In the genomic region with DNA sequence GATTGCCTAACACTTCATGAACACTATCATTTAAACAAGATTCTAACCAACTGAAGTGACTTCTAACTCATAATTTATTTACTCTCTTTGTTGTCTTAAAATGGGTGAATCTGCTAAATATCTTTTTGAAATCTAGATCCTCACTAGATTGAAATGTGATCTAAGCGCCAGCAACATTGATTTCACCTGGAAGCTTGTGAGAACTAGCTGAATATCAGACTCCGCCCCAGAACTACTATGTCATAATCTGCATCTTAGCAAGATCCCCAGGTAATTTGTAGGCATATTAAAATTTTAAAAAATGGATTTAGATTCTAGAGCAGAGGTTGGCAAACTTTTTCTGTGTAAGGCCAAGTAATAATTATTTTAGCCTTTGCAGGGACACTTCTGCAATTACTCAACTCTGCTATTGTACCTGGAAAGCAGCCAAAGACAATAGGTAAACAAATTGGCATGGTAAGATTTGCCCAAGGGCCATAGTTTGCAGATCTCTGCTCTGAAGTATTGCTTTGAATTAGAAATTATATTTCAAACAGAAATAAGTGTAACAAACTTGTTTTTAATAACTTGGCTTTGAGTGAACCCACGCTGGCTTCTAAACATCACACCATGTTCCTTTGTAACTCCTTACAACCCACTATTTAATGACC, we compare ENCODE assay signal across 22 cellular contexts.
DNase-seq lines count a peak whose midpoint lies in the region; ATAC-seq and TF ChIP-seq lines count a peak whose summit lies in the region.
"Had no signal": no experiment of that assay in that cellular context is flagged by ENCODE, and none has a peak within 500 bp of the region (broad histone marks: within the 10 kb centered on the region; RNA-seq: fewer than 3 reads in every experiment).

No MANE protein-coding gene starts in this region.

- H3K27me3 ChIP-seq in left lung (no peaks in the 10 kb centered on the region), suprapubic skin (no peaks in the 10 kb centered on the region)
- H3K27me3 ChIP-seq: cardiac muscle cell, heart right ventricle, uterus had no signal

- intact Hi-C loops in left lung (cut with DNase I), result loop anchor here in 1 of 2 donors (10.0 kb wide), 1 partner anchor 241 kb away; no protein-coding TSS in a partner anchor

- no peak for TF ChIP-seq CTCF in HEK293 (tag by site-specific recombination; IDR thresholded peaks at IDR 0.05)
- TF ChIP-seq CTCF in left lung (IDR thresholded peaks at IDR 0.05), result no peak
- TF ChIP-seq CTCF in suprapubic skin (IDR thresholded peaks at IDR 0.05), result no peak

- in situ Hi-C loops in Caki2 (cut with HindIII; ENCODE audit: low pct_unique_long_range_greater_than_20kb, low sequenced_read_pairs), result no loop called here

- 56% methylated on average over 3 of the region's 3 CpGs for WGBS in suprapubic skin

- H3K4me1 ChIP-seq in HEK293 (ENCODE audit: control insufficient read depth, insufficient read depth, low read length) (peaks cover 16% of the 10 kb centered on the region), left lung (peaks cover 11 to 24% of the 10 kb centered on the region in 2 donors), suprapubic skin (peaks cover 18% of the 10 kb centered on the region)
- H3K4me1 ChIP-seq: uterus had no signal

- CTCF ChIA-PET in HEK293 (lab: Yijun Ruan, JAX), result interaction anchor here (0.6 kb wide), 1 partner anchor 559 kb away, joined by 3 read pairs; no protein-coding TSS in a partner anchor

- no peaks in the 10 kb centered on the region for H3K36me3 ChIP-seq in HEK293 (ENCODE audit: control insufficient read depth in 2 of 2, insufficient read depth in 1 of 2, low read length in 2 of 2)
- H3K36me3 ChIP-seq in left lung, result no peaks in the 10 kb centered on the region
- no peaks in the 10 kb centered on the region for H3K36me3 ChIP-seq in suprapubic skin
- H3K36me3 ChIP-seq: cardiac muscle cell, heart right ventricle, uterus had no signal

- TF ChIP-seq POLR2A in suprapubic skin (IDR thresholded peaks at IDR 0.05), result no peak

- POLR2A ChIA-PET in HEK293 (lab: Yijun Ruan, JAX), result no interaction called here

- no peak overlapping the region for H3K27ac ChIP-seq in HEK293 (ENCODE audit: extremely low read depth, low read depth, low read length)
- no peak overlapping the region for H3K27ac ChIP-seq in left lung
- no peak overlapping the region for H3K27ac ChIP-seq in suprapubic skin
- H3K27ac ChIP-seq: cardiac muscle cell, heart right ventricle, uterus had no signal

- TF ChIP-seq EP300 in suprapubic skin (IDR thresholded peaks at IDR 0.05), result no peak

- H3K9me3 ChIP-seq in HEK293 (ENCODE audit: control insufficient read depth, insufficient read depth, low read depth, low read length) (no peaks in the 10 kb centered on the region), left lung (no peaks in the 10 kb centered on the region), suprapubic skin (no peaks in the 10 kb centered on the region)
- H3K9me3 ChIP-seq: heart right ventricle, uterus had no signal

- DNase-seq in Caki2 (ENCODE audit: low read depth) (peak; percentile 18), astrocyte of the hippocampus (ENCODE audit: low read depth, low spot score) (peak; percentile 42), left lung (no peak), suprapubic skin (ENCODE audit: low spot score in 2 of 2) (no peak)
- DNase-seq: activated B cell treated with CpG ODN at 0.5 μM for 24 hours; activated CD8-positive, alpha-beta memory T cell treated with anti-CD3 and anti-CD28 coated beads for 24 hours; AML-193; heart right ventricle; islet precursor cell; mesenchymal stem cell; naive thymus-derived CD4-positive, alpha-beta T cell; NCI-H187 treated with DMSO at 0.1 percent for 48 hours; NCI-H524 treated with DMSO at 0.1 percent for 48 hours; posterior cingulate gyrus; stimulated activated CD4-positive, alpha-beta T cell treated with anti-CD3 and anti-CD28 coated beads, Interleukin-4, amount 100 ng/mL, for 4 hours; T-helper 2 cell; uterus had no signal

- H3K4me3 ChIP-seq in HEK293 (ENCODE audit: low read depth, low read length) (no peak overlapping the region), left lung (no peak overlapping the region), suprapubic skin (no peak overlapping the region)
- H3K4me3 ChIP-seq: cardiac muscle cell, heart right ventricle, smooth muscle cell, uterus had no signal

- peak; percentile 39 for ATAC-seq in left lung
- ATAC-seq in GM19397 (IDR thresholded peaks at IDR 0.05; ENCODE audit: unreplicated experiment), result no peak
- no peak for ATAC-seq in HG02588 (IDR thresholded peaks at IDR 0.05; ENCODE audit: unreplicated experiment)
- ATAC-seq: naive thymus-derived CD4-positive, alpha-beta T cell had no signal

TF ChIP-seq in HEK293, 187 proteins besides CTCF, POLR2A, EP300 and RAD21 (continues in another document):
- TF ChIP-seq OVOL3 (tag by site-specific recombination; IDR thresholded peaks at IDR 0.05) (no peak), ZNF433 (tag by site-specific recombination; IDR thresholded peaks at IDR 0.05; ENCODE audit: low read depth) (no peak), ZNF596 (tag by site-specific recombination; IDR thresholded peaks at IDR 0.05) (no peak), ZBTB44 (tag by site-specific recombination; IDR thresholded peaks at IDR 0.05) (peak; percentile 35), ZNF830 (tag by site-specific recombination; IDR thresholded peaks at IDR 0.05; ENCODE audit: low read depth) (no peak), ZFP69B (tag by site-specific recombination; IDR thresholded peaks at IDR 0.05) (no peak), ZNF140 (tag by site-specific recombination; IDR thresholded peaks at IDR 0.05) (no peak), ZBTB17 (tag by site-specific recombination; IDR thresholded peaks at IDR 0.05) (no peak), AEBP2 (tag by site-specific recombination; IDR thresholded peaks at IDR 0.05; ENCODE audit: borderline replicate concordance) (no peak), SP7 (tag by site-specific recombination; IDR thresholded peaks at IDR 0.05) (0 out of 2 replicates have a peak, but pooled peaks have one; percentile 31), ZNF239 (tag by site-specific recombination; IDR thresholded peaks at IDR 0.05) (no peak), ZNF266 (tag by site-specific recombination; IDR thresholded peaks at IDR 0.05; ENCODE audit: low read depth) (no peak), ZNF366 (tag by site-specific recombination; conservative IDR thresholded peaks at IDR 0.05) (no peak), WT1 (tag by site-specific recombination; IDR thresholded peaks at IDR 0.05) (no peak), SCRT1 (tag by site-specific recombination; IDR thresholded peaks at IDR 0.05; ENCODE audit: borderline replicate concordance) (no peak)
- TF ChIP-seq, protein P1, sequence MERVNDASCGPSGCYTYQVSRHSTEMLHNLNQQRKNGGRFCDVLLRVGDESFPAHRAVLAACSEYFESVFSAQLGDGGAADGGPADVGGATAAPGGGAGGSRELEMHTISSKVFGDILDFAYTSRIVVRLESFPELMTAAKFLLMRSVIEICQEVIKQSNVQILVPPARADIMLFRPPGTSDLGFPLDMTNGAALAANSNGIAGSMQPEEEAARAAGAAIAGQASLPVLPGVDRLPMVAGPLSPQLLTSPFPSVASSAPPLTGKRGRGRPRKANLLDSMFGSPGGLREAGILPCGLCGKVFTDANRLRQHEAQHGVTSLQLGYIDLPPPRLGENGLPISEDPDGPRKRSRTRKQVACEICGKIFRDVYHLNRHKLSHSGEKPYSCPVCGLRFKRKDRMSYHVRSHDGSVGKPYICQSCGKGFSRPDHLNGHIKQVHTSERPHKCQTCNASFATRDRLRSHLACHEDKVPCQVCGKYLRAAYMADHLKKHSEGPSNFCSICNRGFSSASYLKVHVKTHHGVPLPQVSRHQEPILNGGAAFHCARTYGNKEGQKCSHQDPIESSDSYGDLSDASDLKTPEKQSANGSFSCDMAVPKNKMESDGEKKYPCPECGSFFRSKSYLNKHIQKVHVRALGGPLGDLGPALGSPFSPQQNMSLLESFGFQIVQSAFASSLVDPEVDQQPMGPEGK (tag by site-specific recombination; IDR thresholded peaks at IDR 0.05), result no peak
- TF ChIP-seq, protein P2, sequence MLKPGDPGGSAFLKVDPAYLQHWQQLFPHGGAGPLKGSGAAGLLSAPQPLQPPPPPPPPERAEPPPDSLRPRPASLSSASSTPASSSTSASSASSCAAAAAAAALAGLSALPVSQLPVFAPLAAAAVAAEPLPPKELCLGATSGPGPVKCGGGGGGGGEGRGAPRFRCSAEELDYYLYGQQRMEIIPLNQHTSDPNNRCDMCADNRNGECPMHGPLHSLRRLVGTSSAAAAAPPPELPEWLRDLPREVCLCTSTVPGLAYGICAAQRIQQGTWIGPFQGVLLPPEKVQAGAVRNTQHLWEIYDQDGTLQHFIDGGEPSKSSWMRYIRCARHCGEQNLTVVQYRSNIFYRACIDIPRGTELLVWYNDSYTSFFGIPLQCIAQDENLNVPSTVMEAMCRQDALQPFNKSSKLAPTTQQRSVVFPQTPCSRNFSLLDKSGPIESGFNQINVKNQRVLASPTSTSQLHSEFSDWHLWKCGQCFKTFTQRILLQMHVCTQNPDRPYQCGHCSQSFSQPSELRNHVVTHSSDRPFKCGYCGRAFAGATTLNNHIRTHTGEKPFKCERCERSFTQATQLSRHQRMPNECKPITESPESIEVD (tag by site-specific recombination; IDR thresholded peaks at IDR 0.05), result peak; percentile 31; the same call in 1 of the 2 replicates

Comparison
In these comparisons a context has a peak if more than half of its experiments do, and no peak if none do; other contexts are left out.
1. DNase-seq: peak in Caki2 (single experiment) and astrocyte of the hippocampus (single experiment); none in left lung (0 of 2) and suprapubic skin (0 of 2).